ENCODE assay signal across 1 cellular context in the genomic region with DNA sequence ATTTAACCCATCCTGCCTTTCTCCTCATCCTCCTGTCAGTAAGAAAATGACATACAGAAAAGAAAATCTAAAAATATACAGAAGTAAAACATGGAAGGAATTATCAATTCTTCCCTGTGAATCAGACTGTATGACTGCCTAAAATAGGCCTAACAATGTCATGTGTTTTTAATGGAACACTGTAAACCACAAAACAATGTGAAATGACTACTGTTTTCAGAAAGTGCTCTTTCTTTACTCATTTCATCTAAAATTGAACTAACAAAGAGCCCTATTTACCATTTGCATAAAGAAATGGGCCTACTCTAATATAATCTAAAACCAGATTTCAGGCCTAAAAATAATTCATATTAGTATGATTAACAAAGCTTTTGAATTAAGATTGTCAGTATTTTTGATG.
TF ChIP-seq lines count a peak whose summit lies in the region.

No MANE protein-coding gene starts in this region.

TF ChIP-seq in SK-N-SH, 30 proteins besides CTCF, POLR2A, EP300 and RAD21:
- TF ChIP-seq TCF12 (IDR thresholded peaks at IDR 0.05): no peak; the same call in 1 of the 2 replicates
- no peak for TF ChIP-seq NRF1 (IDR thresholded peaks at IDR 0.05; ENCODE audit: low read depth, low read length)
- no peak for TF ChIP-seq GATA2 (CRISPR knock-in tag; IDR thresholded peaks at IDR 0.05)
- TF ChIP-seq, protein P1, sequence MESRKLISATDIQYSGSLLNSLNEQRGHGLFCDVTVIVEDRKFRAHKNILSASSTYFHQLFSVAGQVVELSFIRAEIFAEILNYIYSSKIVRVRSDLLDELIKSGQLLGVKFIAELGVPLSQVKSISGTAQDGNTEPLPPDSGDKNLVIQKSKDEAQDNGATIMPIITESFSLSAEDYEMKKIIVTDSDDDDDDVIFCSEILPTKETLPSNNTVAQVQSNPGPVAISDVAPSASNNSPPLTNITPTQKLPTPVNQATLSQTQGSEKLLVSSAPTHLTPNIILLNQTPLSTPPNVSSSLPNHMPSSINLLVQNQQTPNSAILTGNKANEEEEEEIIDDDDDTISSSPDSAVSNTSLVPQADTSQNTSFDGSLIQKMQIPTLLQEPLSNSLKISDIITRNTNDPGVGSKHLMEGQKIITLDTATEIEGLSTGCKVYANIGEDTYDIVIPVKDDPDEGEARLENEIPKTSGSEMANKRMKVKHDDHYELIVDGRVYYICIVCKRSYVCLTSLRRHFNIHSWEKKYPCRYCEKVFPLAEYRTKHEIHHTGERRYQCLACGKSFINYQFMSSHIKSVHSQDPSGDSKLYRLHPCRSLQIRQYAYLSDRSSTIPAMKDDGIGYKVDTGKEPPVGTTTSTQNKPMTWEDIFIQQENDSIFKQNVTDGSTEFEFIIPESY (IDR thresholded peaks at IDR 0.05; ENCODE audit: borderline replicate concordance, low read depth): no peak
- no peak for TF ChIP-seq ELF1 (IDR thresholded peaks at IDR 0.05)
- TF ChIP-seq TEAD4 (IDR thresholded peaks at IDR 0.05; ENCODE audit: borderline replicate concordance, insufficient read depth): no peak
- TF ChIP-seq CHD2 (IDR thresholded peaks at IDR 0.05; ENCODE audit: low read length, partially characterized antibody): no peak
- TF ChIP-seq NFIC (IDR thresholded peaks at IDR 0.05; ENCODE audit: borderline replicate concordance): no peak
- no peak for TF ChIP-seq MEF2A (IDR thresholded peaks at IDR 0.05; ENCODE audit: borderline replicate concordance, low read depth)
- TF ChIP-seq, protein P2, sequence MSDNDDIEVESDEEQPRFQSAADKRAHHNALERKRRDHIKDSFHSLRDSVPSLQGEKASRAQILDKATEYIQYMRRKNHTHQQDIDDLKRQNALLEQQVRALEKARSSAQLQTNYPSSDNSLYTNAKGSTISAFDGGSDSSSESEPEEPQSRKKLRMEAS (IDR thresholded peaks at IDR 0.05; ENCODE audit: low read depth): no peak
